10 cellular contexts compared by ENCODE assay signal in genomic region chr10:34985823-34986222, GRCh38.
DNase-seq lines count a peak whose midpoint lies in the region; ATAC-seq, FAIRE-seq and TF ChIP-seq lines count a peak whose summit lies in the region.
"Had no signal": no experiment of that assay in that cellular context is flagged by ENCODE, and none has a peak within 500 bp of the region (broad histone marks: within the 10 kb centered on the region; RNA-seq: fewer than 3 reads in every experiment).

No MANE protein-coding gene starts in this region.

- no peak overlapping the region for H3K18ac ChIP-seq in mesenchymal stem cell (ENCODE audit: low read depth in 1 of 2, low read length in 2 of 2)

- no peak for TF ChIP-seq RAD21 in GM12878 (IDR thresholded peaks at IDR 0.05; ENCODE audit: insufficient read depth, low read depth, low read length)

- no TSS peak for BruUV-seq in GM12878 (replicated peaks; lab: Mats Ljungman, UMichigan)

- H2AFZ ChIP-seq in GM12878 (ENCODE audit: control insufficient read depth, low read depth, low read length) = no peak overlapping the region
- H2AFZ ChIP-seq in mesenchymal stem cell (ENCODE audit: low read depth, low read length) = no peak overlapping the region

- H2BK12ac ChIP-seq in mesenchymal stem cell (ENCODE audit: low read length in 2 of 2) = no peak overlapping the region

- TF ChIP-seq CTCF in GM12873 (IDR thresholded peaks at IDR 0.05; ENCODE audit: insufficient read depth, low read depth, low read length, missing control alignments) (peak; percentile 18), LNCaP clone FGC (IDR thresholded peaks at IDR 0.05; ENCODE audit: control insufficient read depth, extremely low read depth, insufficient read depth) (peak; percentile 38), GM12878 (IDR thresholded peaks at IDR 0.05 in 2 of 3, conservative IDR thresholded peaks at IDR 0.05 in 1 of 3; ENCODE audit: control insufficient read depth in 2 of 3, extremely low read depth in 1 of 3, insufficient read depth in 1 of 3, low read depth in 3 of 3, low read length in 3 of 3) (0 out of 6 replicates have a peak, but pooled peaks of 1 of the 3 experiments have one; percentile 5)

- H2BK5ac ChIP-seq in mesenchymal stem cell (ENCODE audit: low read depth, low read length, poor library complexity, severe bottlenecking) = no peak overlapping the region

- no peaks in the 10 kb centered on the region for H3K79me1 ChIP-seq in mesenchymal stem cell (replicated peaks; ENCODE audit: low read length, poor library complexity, severe bottlenecking)

- no peaks in the 10 kb centered on the region for H3K27me3 ChIP-seq in GM12878 (replicated peaks in 1 of 2; ENCODE audit: control insufficient read depth in 2 of 2, insufficient read depth in 2 of 2, low read length in 1 of 2)
- H3K27me3 ChIP-seq in mesenchymal stem cell (ENCODE audit: control insufficient read depth in 1 of 2, insufficient read depth in 1 of 2, low read length in 2 of 2) = no peaks in the 10 kb centered on the region
- H3K27me3 ChIP-seq in effector memory CD4-positive, alpha-beta T cell (replicated peaks; ENCODE audit: control insufficient read depth, insufficient read depth, low read length, poor library complexity, severe bottlenecking) = no peaks in the 10 kb centered on the region
- H3K27me3 ChIP-seq: spleen had no signal

- H3K36me3 ChIP-seq in GM12878 (ENCODE audit: control insufficient read depth in 2 of 2, insufficient read depth in 2 of 2, low read length in 1 of 2) (no peaks in the 10 kb centered on the region), mesenchymal stem cell (ENCODE audit: control insufficient read depth in 1 of 2, insufficient read depth in 2 of 2, low read depth in 1 of 2, low read length in 2 of 2) (no peaks in the 10 kb centered on the region)
- no peaks in the 10 kb centered on the region for H3K36me3 ChIP-seq in effector memory CD4-positive, alpha-beta T cell (ENCODE audit: control insufficient read depth, insufficient read depth, low read length)
- H3K36me3 ChIP-seq: spleen had no signal

- no peak overlapping the region for H3K4me3 ChIP-seq in LNCaP clone FGC (ENCODE audit: low read depth, low read length)
- H3K4me3 ChIP-seq in GM12878 = no peak overlapping the region
- H3K4me3 ChIP-seq in mesenchymal stem cell (ENCODE audit: insufficient read depth in 1 of 2, low read depth in 1 of 2, low read length in 2 of 2) = no peak overlapping the region
- H3K4me3 ChIP-seq in effector memory CD4-positive, alpha-beta T cell (ENCODE audit: insufficient read depth, low read depth, low read length, poor library complexity, severe bottlenecking) = no peak overlapping the region
- H3K4me3 ChIP-seq: spleen had no signal

- no peak overlapping the region for H4K8ac ChIP-seq in mesenchymal stem cell (ENCODE audit: low read length)

- DNase-seq in LNCaP clone FGC (ENCODE audit: low read depth) = no peak
- no peak for DNase-seq in GM12878 (ENCODE audit: low read depth, low spot score)
- peak; percentile 17 for DNase-seq in mesenchymal stem cell
- no peak for DNase-seq in NCI-H2196 treated with DMSO at 0.1 percent for 48 hours (lab: John Stamatoyannopoulos, UW; ENCODE audit: unreplicated experiment)
- no peak for DNase-seq in effector memory CD4-positive, alpha-beta T cell
- no peak for DNase-seq in NCI-H345 (lab: John Stamatoyannopoulos, UW)
- DNase-seq: activated gamma-delta T cell, spleen, T-helper 17 cell had no signal

- H3K4ac ChIP-seq in mesenchymal stem cell (ENCODE audit: low read depth in 1 of 2, low read length in 2 of 2) = no peak overlapping the region

- H3K4me1 ChIP-seq in GM12878 (ENCODE audit: control insufficient read depth, insufficient read depth, low read length) (no peaks in the 10 kb centered on the region), mesenchymal stem cell (ENCODE audit: control insufficient read depth, insufficient read depth, low read depth, low read length) (no peaks in the 10 kb centered on the region)
- H3K4me1 ChIP-seq in effector memory CD4-positive, alpha-beta T cell (ENCODE audit: control insufficient read depth, insufficient read depth, low read length, poor library complexity, severe bottlenecking) = no peaks in the 10 kb centered on the region
- H3K4me1 ChIP-seq: spleen had no signal

- H2AK5ac ChIP-seq in mesenchymal stem cell (ENCODE audit: low read length, severe bottlenecking) = no peak overlapping the region

- CTCF ChIA-PET in GM12878 (lab: Yijun Ruan, JAX) = interaction anchor here (1.1 to 3.0 kb wide), 3 partner anchors 8 to 330 kb away, joined by 3 to 15 read pairs (median 4); no protein-coding TSS in a partner anchor

- H2BK120ac ChIP-seq in mesenchymal stem cell (ENCODE audit: low read depth, low read length) = no peak overlapping the region

- in situ Hi-C loops in GM12878 (cut with MboI) = no loop called here

- H3K79me2 ChIP-seq in GM12878 (ENCODE audit: control insufficient read depth, insufficient read depth, low read length) = no peaks in the 10 kb centered on the region

- no peak overlapping the region for H2BK15ac ChIP-seq in mesenchymal stem cell (ENCODE audit: low read depth, poor library complexity, severe bottlenecking)

- no peak for TF ChIP-seq POLR2A in GM12878 (IDR thresholded peaks at IDR 0.05; ENCODE audit: low read depth, low read length)

- no peaks in the 10 kb centered on the region for H4K20me1 ChIP-seq in GM12878 (ENCODE audit: control insufficient read depth, insufficient read depth)

- H3K9ac ChIP-seq in GM12878 (ENCODE audit: control insufficient read depth, insufficient read depth, low read length) (no peak overlapping the region), mesenchymal stem cell (ENCODE audit: low read length) (no peak overlapping the region)

- peaks cover 2% of the 10 kb centered on the region; the same call in 1 of the 3 replicates for H3K9me3 ChIP-seq in GM12878 (replicated peaks; ENCODE audit: control insufficient read depth, insufficient read depth, low read length)
- peaks cover 24% of the 10 kb centered on the region for H3K9me3 ChIP-seq in mesenchymal stem cell (ENCODE audit: control insufficient read depth, low read length)
- no peaks in the 10 kb centered on the region for H3K9me3 ChIP-seq in effector memory CD4-positive, alpha-beta T cell (ENCODE audit: control insufficient read depth, low read length)

- TF ChIP-seq EP300 in GM12878 (IDR thresholded peaks at IDR 0.05; ENCODE audit: borderline replicate concordance in 1 of 2, control insufficient read depth in 1 of 2, low read depth in 2 of 2, low read length in 2 of 2) = no peak

- H3K27ac ChIP-seq in GM12878 (ENCODE audit: control insufficient read depth, insufficient read depth) (no peak overlapping the region), mesenchymal stem cell (ENCODE audit: low read length, poor library complexity, severe bottlenecking) (no peak overlapping the region)
- no peak overlapping the region for H3K27ac ChIP-seq in effector memory CD4-positive, alpha-beta T cell (ENCODE audit: insufficient read depth, low read length, poor library complexity, severe bottlenecking)
- H3K27ac ChIP-seq: spleen had no signal

- RAD21 ChIA-PET in GM12878 (lab: Charles Lee; ENCODE audit: unreplicated experiment) = interaction anchor here (2.9 to 3.6 kb wide), 2 partner anchors 262 to 318 kb away, joined by 6 to 14 read pairs; no protein-coding TSS in a partner anchor

- H3K4me2 ChIP-seq in GM12878 (ENCODE audit: control insufficient read depth, insufficient read depth) (no peak overlapping the region), mesenchymal stem cell (ENCODE audit: low read length, poor library complexity, severe bottlenecking) (no peak overlapping the region)

- ATAC-seq in GM12878 = peak; percentile 56
- ATAC-seq: T-helper 17 cell had no signal

- intact Hi-C loops in GM12878 (cut with micrococcal nuclease; ENCODE audit: unreplicated experiment) = no loop called here

- POLR2A ChIA-PET in GM12878 (lab: Charles Lee) = no interaction called here

- no peak for FAIRE-seq in GM12878 (lab: Jason Lieb, UNC)

- no peak overlapping the region for H3K14ac ChIP-seq in mesenchymal stem cell (ENCODE audit: low read length in 2 of 2)

- 45% methylated on average over 2 of the region's 2 CpGs for WGBS in GM12878 (ENCODE audit: insufficient coverage, insufficient replicate concordance, low lambda C conversion rate, missing lambda C conversion rate)
- 56% methylated on average over 2 of the region's 2 CpGs for WGBS in mesenchymal stem cell

- SMC1A ChIA-PET in GM12878 (lab: Charles Lee; ENCODE audit: uncharacterized antibody, unreplicated experiment) = interaction anchor here (0.6 to 1.1 kb wide), 4 partner anchors 9 to 1765 kb away, joined by 3 to 4 read pairs (median 4); no protein-coding TSS in a partner anchor

- no peak overlapping the region for H4K91ac ChIP-seq in mesenchymal stem cell (ENCODE audit: low read length)

- H3K23ac ChIP-seq in mesenchymal stem cell (ENCODE audit: low read length in 2 of 2) = no peak overlapping the region

TF ChIP-seq in GM12878, 131 proteins besides CTCF, POLR2A, EP300 and RAD21 (continues in another document):
- TF ChIP-seq CHD4 (IDR thresholded peaks at IDR 0.05) = no peak
- no peak for TF ChIP-seq MTA2 (IDR thresholded peaks at IDR 0.05; ENCODE audit: low read depth)
- no peak for TF ChIP-seq ETV6 (conservative IDR thresholded peaks at IDR 0.05 in 1 of 2, IDR thresholded peaks at IDR 0.05 in 1 of 2; ENCODE audit: borderline replicate concordance in 1 of 2, low read depth in 1 of 2)
- no peak for TF ChIP-seq CBX5 (IDR thresholded peaks at IDR 0.05; ENCODE audit: low read depth)
- no peak for TF ChIP-seq RELB (IDR thresholded peaks at IDR 0.05; ENCODE audit: low read depth)
- TF ChIP-seq TCF7 (IDR thresholded peaks at IDR 0.05; ENCODE audit: borderline replicate concordance) = no peak
